In the genomic region with DNA sequence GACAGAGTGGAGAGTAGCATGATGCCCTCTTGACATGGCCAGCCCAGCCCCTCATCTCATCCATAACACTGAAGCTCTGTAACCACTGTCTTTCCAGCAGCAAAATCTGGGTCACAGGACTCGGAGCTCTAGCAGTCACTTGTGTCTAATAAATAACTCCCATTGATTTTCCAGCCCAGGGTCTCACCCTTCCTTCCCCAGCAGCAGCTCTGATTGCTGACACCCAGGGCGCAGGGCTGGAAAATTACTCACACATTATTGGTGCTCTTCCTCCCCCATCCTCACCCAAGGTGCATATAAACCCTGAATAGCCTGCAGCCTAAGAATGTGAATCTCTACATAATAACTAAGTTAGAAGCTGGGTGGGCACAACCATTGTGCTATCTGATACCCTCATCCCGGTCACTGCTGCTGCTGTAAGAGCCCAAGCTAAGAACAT, we compare ENCODE assay signal across 17 cellular contexts. TPM values are rescaled to one million over a fixed set of nuclear protein-coding genes. Genes with fewer than 3 reads are reported as not detected.
DNase-seq lines count a peak whose midpoint lies in the region; ATAC-seq and TF ChIP-seq lines count a peak whose summit lies in the region.
"Had no signal": no experiment of that assay in that cellular context is flagged by ENCODE, and none has a peak within 500 bp of the region (broad histone marks: within the 10 kb centered on the region; RNA-seq: fewer than 3 reads in every experiment).

No MANE protein-coding gene starts in this region.

- no peaks in the 10 kb centered on the region for H3K9me2 ChIP-seq in Karpas-422 (replicated peaks; ENCODE audit: insufficient read depth, low read length)

- intact Hi-C loops in body of pancreas (cut with DNase I) (no loop called here), right lobe of liver (cut with DNase I) (loop anchor here in 1 of 2 donors (5.0 kb wide), 1 partner anchor 220 kb away; no protein-coding TSS in a partner anchor), aorta (cut with DNase I) (no loop called here)

- H4K20me1 ChIP-seq in Karpas-422 (ENCODE audit: insufficient read depth, low read depth, low read length) = no peaks in the 10 kb centered on the region

- H3K4me3 ChIP-seq in body of pancreas (no peak overlapping the region), right lobe of liver (peak overlapping the region in 2 of 3 donors; percentile 26 to 32), aorta (ENCODE audit: low read length in 2 of 2) (no peak overlapping the region), Karpas-422 (ENCODE audit: low read length) (no peak overlapping the region)
- H3K4me3 ChIP-seq: A549 had no signal

- H3K27ac ChIP-seq in body of pancreas (peak overlapping the region in 2 of 4 donors; percentile 4 to 46), right lobe of liver (peak overlapping the region; percentile 71 to 95 (median 84)), aorta (ENCODE audit: low read depth in 1 of 2, low read length in 2 of 2) (no peak overlapping the region), Karpas-422 (ENCODE audit: low read length) (no peak overlapping the region)
- H3K27ac ChIP-seq: A549, C4-2B had no signal

- no peak overlapping the region for H2AFZ ChIP-seq in Karpas-422 (ENCODE audit: low read length)

- H3K27me3 ChIP-seq in body of pancreas (no peaks in the 10 kb centered on the region), right lobe of liver (no peaks in the 10 kb centered on the region), aorta (ENCODE audit: control insufficient read depth in 1 of 2, insufficient read depth in 2 of 2, low read length in 1 of 2) (no peaks in the 10 kb centered on the region), Karpas-422 (ENCODE audit: low read length) (no peaks in the 10 kb centered on the region)
- H3K27me3 ChIP-seq: BE2C had no signal

- TF ChIP-seq POLR2A in body of pancreas (IDR thresholded peaks at IDR 0.05) (no peak), right lobe of liver (IDR thresholded peaks at IDR 0.05) (peak; percentile 62)

- H3K9me3 ChIP-seq in body of pancreas (no peaks in the 10 kb centered on the region), right lobe of liver (no peaks in the 10 kb centered on the region), aorta (ENCODE audit: control insufficient read depth, low read length) (peaks cover 2% of the 10 kb centered on the region), Karpas-422 (ENCODE audit: low read length) (no peaks in the 10 kb centered on the region)
- H3K9me3 ChIP-seq: A549, BE2C had no signal

- H3K4me1 ChIP-seq in body of pancreas (no peaks in the 10 kb centered on the region), right lobe of liver (peaks cover 0 to 28% (median 12%) of the 10 kb centered on the region in 4 donors), aorta (ENCODE audit: control insufficient read depth in 1 of 2, insufficient read depth in 2 of 2, low read length in 2 of 2) (no peaks in the 10 kb centered on the region), Karpas-422 (ENCODE audit: low read length) (no peaks in the 10 kb centered on the region)
- H3K4me1 ChIP-seq: A549, BE2C had no signal

- peak; percentile 72 for ATAC-seq in body of pancreas
- peak; percentile 83 to 94 (median 90) for ATAC-seq in right lobe of liver
- peak; percentile 26 for ATAC-seq in aorta (ENCODE audit: low FRiP score)
- ATAC-seq: A549, HCT116 had no signal

- no peaks in the 10 kb centered on the region for H3K79me2 ChIP-seq in Karpas-422 (ENCODE audit: low read length)

- H3K9ac ChIP-seq in Karpas-422 (ENCODE audit: low read length) = no peak overlapping the region

- DNase-seq in HK-2 (ENCODE audit: unreplicated experiment) (peak; percentile 2), body of pancreas (peak in 3 of 4 donors; percentile 12 to 33 (median 22)), right lobe of liver (peak; percentile 65 to 92 (median 84)), aorta (no peak), activated gamma-delta T cell treated with Interleukin-2 at 50 U/mL for 16 hours (no peak), NCI-H524 (lab: John Stamatoyannopoulos, UW) (no peak), Karpas-422 (no peak)
- DNase-seq: BE2C; CD4-positive, alpha-beta memory T cell; DMS153; DND-41; GDM1 had no signal

- 26 to 30% methylated on average over 3 of the region's 3 CpGs for WGBS in body of pancreas, 2 donors
- 15% methylated on average over 2 of the region's 3 CpGs for WGBS in right lobe of liver (ENCODE audit: insufficient coverage, low coverage, low lambda C conversion rate, missing lambda C conversion rate)
- WGBS in aorta, 2 donors = 36 to 39% methylated on average over 3 of the region's 3 CpGs

- H3K36me3 ChIP-seq in body of pancreas (replicated peaks in 1 of 2; ENCODE audit: insufficient read depth in 1 of 2, low read depth in 2 of 2) (no peaks in the 10 kb centered on the region), right lobe of liver (no peaks in the 10 kb centered on the region), aorta (ENCODE audit: control insufficient read depth in 1 of 2, insufficient read depth in 2 of 2, low read length in 1 of 2) (no peaks in the 10 kb centered on the region), Karpas-422 (ENCODE audit: insufficient read depth, low read length) (no peaks in the 10 kb centered on the region)
- H3K36me3 ChIP-seq: BE2C had no signal

- no peak overlapping the region for H3K4me2 ChIP-seq in Karpas-422 (ENCODE audit: low read depth, low read length, poor library complexity, severe bottlenecking)
- H3K4me2 ChIP-seq: A549 had no signal

- TF ChIP-seq CTCF in body of pancreas (IDR thresholded peaks at IDR 0.05) = no peak
- no peak for TF ChIP-seq CTCF in right lobe of liver (IDR thresholded peaks at IDR 0.05)

RNA-seq across cellular contexts. Expression of a gene that starts 21.1 kb away (rescaled TPM):
- total RNA-seq in body of pancreas = not detected
- total RNA-seq in right lobe of liver = under 1 TPM in 2 of 6 experiments, not detected in 4; 0.31 to 0.66 TPM
- total RNA-seq in aorta = not detected
- polyA plus RNA-seq in aorta = not detected
- total RNA-seq in Karpas-422 (2014; rRNA removed; shearing (Covaris generic); ENCODE audit: low replicate concordance) = not detected in 2 replicates
- total RNA-seq: CD4-positive, alpha-beta memory T cell had no signal
- polyA plus RNA-seq: A549; AG04450; CD4-positive, alpha-beta memory T cell; IgD-negative memory B cell had no signal

RNA-seq across cellular contexts. Expression of a gene that starts 30.7 kb away (rescaled TPM):
- 1 to 10 TPM in 1 of 2 donors, under 1 TPM in 1; 0.99 to 4.2 TPM for total RNA-seq in body of pancreas
- total RNA-seq in right lobe of liver = 1,000 to 10,000 TPM in 5 of 6 experiments, 100 to 1,000 TPM in 1; 958 to 1,977 (median 1,681) TPM
- total RNA-seq in aorta = not detected
- not detected for polyA plus RNA-seq in aorta
- total RNA-seq in Karpas-422 (2014; rRNA removed; shearing (Covaris generic); ENCODE audit: low replicate concordance) = not detected in 2 replicates
- total RNA-seq: CD4-positive, alpha-beta memory T cell had no signal
- polyA plus RNA-seq: A549; AG04450; CD4-positive, alpha-beta memory T cell; IgD-negative memory B cell had no signal

Comparison
In these comparisons a context has a peak if more than half of its experiments do, and no peak if none do; other contexts are left out.
1. DNase-seq: peak in HK-2 (single experiment), body of pancreas (3 of 4) and right lobe of liver (3 of 3); none in aorta (0 of 2), activated gamma-delta T cell treated with Interleukin-2 at 50 U/mL for 16 hours (single experiment), NCI-H524 (0 of 2) and Karpas-422 (single experiment).
2. ATAC-seq: peak in every context shown above with its lines; median percentile 90 in right lobe of liver; 72 in body of pancreas; 26 in aorta.
3. H3K27ac ChIP-seq: peak in right lobe of liver (3 of 3); none in aorta (0 of 2) and Karpas-422 (single experiment).
4. H3K4me3 ChIP-seq: peak in right lobe of liver (2 of 3); none in body of pancreas (0 of 2), aorta (0 of 2) and Karpas-422 (single experiment).
5. RNA of a gene that starts 30.7 kb away (total RNA-seq): 958 to 1,977 TPM in right lobe of liver; 0.99 to 4.2 TPM in body of pancreas, not detected in aorta and not detected in Karpas-422; every median in the first group is over 100 times any median in the second.